In the genomic region with DNA sequence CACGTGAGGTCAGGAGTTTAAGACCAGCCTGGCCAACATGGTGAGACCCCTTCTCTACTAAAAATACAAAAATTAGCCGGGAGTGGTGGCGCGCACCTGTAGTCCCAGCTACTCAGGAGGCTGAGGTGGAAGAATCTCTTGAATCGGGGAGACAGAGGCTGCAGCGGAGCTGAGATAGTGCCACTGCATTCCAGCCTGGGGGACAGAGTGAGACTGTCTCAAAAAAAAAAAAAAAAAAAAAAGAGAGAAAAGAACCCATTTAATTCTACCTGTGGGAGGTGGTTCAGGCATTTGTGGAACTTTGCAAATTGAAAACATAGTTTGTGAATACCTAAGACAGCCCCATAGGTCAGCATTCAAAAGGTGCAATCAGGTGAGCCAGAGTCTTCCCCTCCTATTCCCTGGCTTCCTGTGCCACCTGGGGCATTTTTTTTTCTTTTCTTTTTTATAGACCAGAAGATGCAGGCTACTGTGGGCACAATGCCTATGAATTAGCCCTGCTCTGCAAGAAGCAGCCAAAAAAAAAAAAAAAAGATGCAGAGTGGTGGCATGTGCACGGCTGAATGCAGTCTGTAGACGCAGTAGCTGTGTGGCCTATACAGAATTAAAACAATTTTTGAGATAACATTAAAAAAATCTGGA, we compare ENCODE assay signal across 18 cellular contexts.
"Had no signal": no experiment of that assay in that cellular context is flagged by ENCODE, and none has a peak within 500 bp of the region (broad histone marks: within the 10 kb centered on the region; RNA-seq: fewer than 3 reads in every experiment).

No MANE protein-coding gene starts in this region.

- ATAC-seq: natural killer cell; stimulated activated naive B cell treated with anti-CD40 and anti-IgM and Interleukin-4, amounts not matched to agents 10 μg/mL and 1 μg/mL and 100 μg/mL, for 72 hours; T-helper 17 cell had no signal

- H3K36me3 Mint-ChIP-seq: activated naive CD8-positive, alpha-beta T cell treated with anti-CD3 and anti-CD28 coated beads for 36 hours; brain; natural killer cell; stimulated activated naive B cell treated with anti-CD40 and anti-IgM and Interleukin-4, amounts not matched to agents 10 μg/mL and 1 μg/mL and 100 μg/mL, for 72 hours had no signal

- H3K9me3 ChIP-seq: left lung, right atrium auricular region, thyroid gland, uterus had no signal

- H3K27me3 ChIP-seq: left lung, right atrium auricular region, thyroid gland, uterus had no signal

- H3K27ac ChIP-seq: left lung, right atrium auricular region, uterus had no signal

- H3K4me3 ChIP-seq: left lung, right atrium auricular region, thyroid gland, uterus had no signal

- H3K9me3 Mint-ChIP-seq: activated B cell treated with CpG ODN at 0.5 μM for 24 hours; activated naive CD8-positive, alpha-beta T cell treated with anti-CD3 and anti-CD28 coated beads for 36 hours; activated T-helper 1 cell treated with anti-CD3 and anti-CD28 coated beads, Interleukin-12 subunit alpha, Interleukin-12 subunit beta, Interleukin-2, Interleukin-4 antibody, amounts not matched to agents 30 ng/mL and 10 ng/mL and 1 ng/mL, durations not matched to agents 14 hours and 24 hours and 36 hours; brain; natural killer cell; stimulated activated naive B cell treated with anti-CD40 and anti-IgM and Interleukin-4, amounts not matched to agents 10 μg/mL and 1 μg/mL and 100 μg/mL, for 72 hours had no signal

- H3K27ac Mint-ChIP-seq: activated B cell treated with CpG ODN at 0.5 μM for 24 hours; activated naive CD8-positive, alpha-beta T cell treated with anti-CD3 and anti-CD28 coated beads for 36 hours; activated T-helper 1 cell treated with anti-CD3 and anti-CD28 coated beads, Interleukin-12 subunit alpha, Interleukin-12 subunit beta, Interleukin-2, Interleukin-4 antibody, amounts not matched to agents 30 ng/mL and 10 ng/mL and 1 ng/mL, durations not matched to agents 14 hours and 24 hours and 36 hours; natural killer cell; stimulated activated naive B cell treated with anti-CD40 and anti-IgM and Interleukin-4, amounts not matched to agents 10 μg/mL and 1 μg/mL and 100 μg/mL, for 72 hours; T-helper 17 cell had no signal

- H3K4me1 Mint-ChIP-seq: T-helper 17 cell had no signal

- H3K36me3 ChIP-seq: left lung, right atrium auricular region, thyroid gland, uterus had no signal

- DNase-seq: activated B cell treated with CpG ODN at 0.5 μM for 24 hours; activated CD4-positive, alpha-beta T cell treated with anti-CD3 and anti-CD28 coated beads, Interleukin-2, amount 50 U/mL, for 1 hour; activated CD8-positive, alpha-beta memory T cell treated with anti-CD3 and anti-CD28 coated beads for 24 hours; activated naive CD8-positive, alpha-beta T cell treated with anti-CD3 and anti-CD28 coated beads for 36 hours; kidney; mammary epithelial cell; natural killer cell; nucleus accumbens; stimulated activated CD4-positive, alpha-beta T cell treated with anti-CD3 and anti-CD28 coated beads, Interleukin-15, amount 100 ng/mL, for 24 hours; stimulated activated CD4-positive, alpha-beta T cell treated with anti-CD3 and anti-CD28 coated beads, Interleukin-4, amount 100 ng/mL, for 1 hour; stimulated activated naive B cell treated with anti-CD40 and anti-IgM and Interleukin-4, amounts not matched to agents 10 μg/mL and 1 μg/mL and 100 μg/mL, for 72 hours; T-helper 17 cell; uterus had no signal

- H3K4me3 Mint-ChIP-seq: activated B cell treated with CpG ODN at 0.5 μM for 24 hours; activated naive CD8-positive, alpha-beta T cell treated with anti-CD3 and anti-CD28 coated beads for 36 hours; activated T-helper 1 cell treated with anti-CD3 and anti-CD28 coated beads, Interleukin-12 subunit alpha, Interleukin-12 subunit beta, Interleukin-2, Interleukin-4 antibody, amounts not matched to agents 30 ng/mL and 10 ng/mL and 1 ng/mL, durations not matched to agents 14 hours and 24 hours and 36 hours; brain; natural killer cell; stimulated activated naive B cell treated with anti-CD40 and anti-IgM and Interleukin-4, amounts not matched to agents 10 μg/mL and 1 μg/mL and 100 μg/mL, for 72 hours; T-helper 17 cell had no signal
